29 cellular contexts compared by ENCODE assay signal in genomic region chr1:209238356-209238755, GRCh38.
"Had no signal": no experiment of that assay in that cellular context is flagged by ENCODE, and none has a peak within 500 bp of the region (broad histone marks: within the 10 kb centered on the region; RNA-seq: fewer than 3 reads in every experiment).

No MANE protein-coding gene starts in this region.

- H3K36me3 ChIP-seq: adrenal gland, Peyer's patch, SJSA1 had no signal

- ATAC-seq: activated CD4-positive, alpha-beta T cell treated with anti-CD3 and anti-CD28 coated beads for 36 hours; activated CD4-positive, CD25-positive, alpha-beta regulatory T cell treated with anti-CD3 and anti-CD28 coated beads, Interleukin-2, amount 50 U/mL, for 24 hours; activated CD8-positive, alpha-beta T cell treated with anti-CD3 and anti-CD28 coated beads, Interleukin-2, amount 10 ng/mL, durations not matched to agents 7 days and 5 days; PC-3; WTC11 had no signal

- DNase-seq: activated CD4-positive, alpha-beta T cell treated with anti-CD3 and anti-CD28 coated beads for 36 hours; activated CD4-positive, alpha-beta T cell treated with anti-CD3 and anti-CD28 coated beads, Interleukin-2, amount 10 ng/mL, durations not matched to agents 7 days and 5 days; activated CD4-positive, alpha-beta T cell treated with anti-CD3 and anti-CD28 coated beads, Interleukin-2, amount 50 U/mL, for 48 hours; activated CD8-positive, alpha-beta T cell treated with anti-CD3 and anti-CD28 coated beads, Interleukin-2, amount 10 ng/mL, durations not matched to agents 7 days and 5 days; activated gamma-delta T cell; activated naive CD4-positive, alpha-beta T cell treated with Interleukin-2 at 50 U/mL for 16 hours; activated T-cell treated with anti-CD3 and anti-CD28 coated beads, Interleukin-2, amount 50 U/mL, for 24 hours; adrenal gland; anterior cingulate cortex; central memory CD4-positive, alpha-beta T cell; Kasumi-1; KG1; MM.1S; MV-4-11; NCI-H1092; NCI-H1436 treated with DMSO at 0.1 percent for 48 hours; NCI-H1694 treated with DMSO at 0.1 percent for 48 hours; NCI-H2029; NCI-H345; NCI-H524 treated with DMSO at 0.1 percent for 48 hours; NK-92 treated with Interleukin-12 subunit alpha and Interleukin-12 subunit beta, amount 100 ng/mL, for 24 hours; PC-3; Peyer's patch; RPMI8226; SHP77 treated with DMSO at 0.1 percent for 48 hours; SK-N-SH had no signal

- H3K27ac ChIP-seq: adrenal gland, Peyer's patch, SJSA1 had no signal

- H3K4me1 ChIP-seq: adrenal gland, Peyer's patch, SJSA1 had no signal

- H3K4me3 ChIP-seq: adrenal gland, Peyer's patch, SJSA1 had no signal

- H3K27me3 ChIP-seq: adrenal gland, Peyer's patch, SJSA1 had no signal

- H3K9me3 ChIP-seq: adrenal gland, Peyer's patch, SJSA1, SK-N-SH had no signal
